Comparison of ENCODE assay signal across 1 cellular context in genomic region chr2:219160186-219161017, GRCh38.
A peak's percentile ranks its signal among the peaks of the same experiment; 100 is the strongest.
TF ChIP-seq lines count a peak whose summit lies in the region.

TSS of gene NHEJ1 (minus strand) at chr2:219160815. CDS start at chr2:219158362, 2,453 bp downstream.

TF ChIP-seq in HepG2, 621 proteins besides CTCF, POLR2A, EP300 and RAD21 (continued from another document and continues in another):
- TF ChIP-seq AHR (CRISPR knock-in tag; IDR thresholded peaks at IDR 0.05), result peak; percentile 81
- TF ChIP-seq ZNF609 (CRISPR knock-in tag; IDR thresholded peaks at IDR 0.05; ENCODE audit: borderline replicate concordance), result no peak
- peak; percentile 87; the same call in 1 of the 2 replicates for TF ChIP-seq EEA1 (CRISPR knock-in tag; IDR thresholded peaks at IDR 0.05; ENCODE audit: borderline replicate concordance)
- TF ChIP-seq MXD1 (CRISPR knock-in tag; IDR thresholded peaks at IDR 0.05), result peak; percentile 91
- TF ChIP-seq TOPORS (CRISPR knock-in tag; IDR thresholded peaks at IDR 0.05), result peak; percentile 89; the same call in 1 of the 2 replicates
- TF ChIP-seq, protein P1, sequence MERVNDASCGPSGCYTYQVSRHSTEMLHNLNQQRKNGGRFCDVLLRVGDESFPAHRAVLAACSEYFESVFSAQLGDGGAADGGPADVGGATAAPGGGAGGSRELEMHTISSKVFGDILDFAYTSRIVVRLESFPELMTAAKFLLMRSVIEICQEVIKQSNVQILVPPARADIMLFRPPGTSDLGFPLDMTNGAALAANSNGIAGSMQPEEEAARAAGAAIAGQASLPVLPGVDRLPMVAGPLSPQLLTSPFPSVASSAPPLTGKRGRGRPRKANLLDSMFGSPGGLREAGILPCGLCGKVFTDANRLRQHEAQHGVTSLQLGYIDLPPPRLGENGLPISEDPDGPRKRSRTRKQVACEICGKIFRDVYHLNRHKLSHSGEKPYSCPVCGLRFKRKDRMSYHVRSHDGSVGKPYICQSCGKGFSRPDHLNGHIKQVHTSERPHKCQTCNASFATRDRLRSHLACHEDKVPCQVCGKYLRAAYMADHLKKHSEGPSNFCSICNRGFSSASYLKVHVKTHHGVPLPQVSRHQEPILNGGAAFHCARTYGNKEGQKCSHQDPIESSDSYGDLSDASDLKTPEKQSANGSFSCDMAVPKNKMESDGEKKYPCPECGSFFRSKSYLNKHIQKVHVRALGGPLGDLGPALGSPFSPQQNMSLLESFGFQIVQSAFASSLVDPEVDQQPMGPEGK (CRISPR knock-in tag; IDR thresholded peaks at IDR 0.05), result peak; percentile 89
- TF ChIP-seq, protein P2, sequence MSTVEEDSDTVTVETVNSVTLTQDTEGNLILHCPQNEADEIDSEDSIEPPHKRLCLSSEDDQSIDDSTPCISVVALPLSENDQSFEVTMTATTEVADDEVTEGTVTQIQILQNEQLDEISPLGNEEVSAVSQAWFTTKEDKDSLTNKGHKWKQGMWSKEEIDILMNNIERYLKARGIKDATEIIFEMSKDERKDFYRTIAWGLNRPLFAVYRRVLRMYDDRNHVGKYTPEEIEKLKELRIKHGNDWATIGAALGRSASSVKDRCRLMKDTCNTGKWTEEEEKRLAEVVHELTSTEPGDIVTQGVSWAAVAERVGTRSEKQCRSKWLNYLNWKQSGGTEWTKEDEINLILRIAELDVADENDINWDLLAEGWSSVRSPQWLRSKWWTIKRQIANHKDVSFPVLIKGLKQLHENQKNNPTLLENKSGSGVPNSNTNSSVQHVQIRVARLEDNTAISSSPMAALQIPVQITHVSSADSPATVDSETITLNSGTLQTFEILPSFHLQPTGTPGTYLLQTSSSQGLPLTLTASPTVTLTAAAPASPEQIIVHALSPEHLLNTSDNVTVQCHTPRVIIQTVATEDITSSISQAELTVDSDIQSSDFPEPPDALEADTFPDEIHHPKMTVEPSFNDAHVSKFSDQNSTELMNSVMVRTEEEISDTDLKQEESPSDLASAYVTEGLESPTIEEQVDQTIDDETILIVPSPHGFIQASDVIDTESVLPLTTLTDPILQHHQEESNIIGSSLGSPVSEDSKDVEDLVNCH (CRISPR knock-in tag; IDR thresholded peaks at IDR 0.05), result 0 out of 2 replicates have a peak, but pooled peaks have one; percentile 1
- TF ChIP-seq GABPB1 (CRISPR knock-in tag; IDR thresholded peaks at IDR 0.05), result peak; percentile 84
- peak; percentile 91; the same call in 1 of the 2 replicates for TF ChIP-seq ZNF563 (CRISPR knock-in tag; IDR thresholded peaks at IDR 0.05)
- TF ChIP-seq ZNF558 (CRISPR knock-in tag; IDR thresholded peaks at IDR 0.05; ENCODE audit: borderline replicate concordance), result peak; percentile 72; the same call in 1 of the 2 replicates
- peak; percentile 69 for TF ChIP-seq HDAC2 (CRISPR knock-in tag; IDR thresholded peaks at IDR 0.05)
- TF ChIP-seq ZNF180 (CRISPR knock-in tag; IDR thresholded peaks at IDR 0.05; ENCODE audit: borderline replicate concordance, low read depth), result no peak
- TF ChIP-seq ZNF260 (CRISPR knock-in tag; IDR thresholded peaks at IDR 0.05; ENCODE audit: borderline replicate concordance, low read depth), result no peak
- TF ChIP-seq ZEB1 (IDR thresholded peaks at IDR 0.05; ENCODE audit: insufficient replicate concordance, low read depth), result no peak
- no peak for TF ChIP-seq FOXP1 (IDR thresholded peaks at IDR 0.05)
- TF ChIP-seq FOXP1 (CRISPR knock-in tag; IDR thresholded peaks at IDR 0.05), result no peak
- no peak; the same call in 1 of the 2 replicates for TF ChIP-seq NCOR1 (IDR thresholded peaks at IDR 0.05; ENCODE audit: borderline replicate concordance, low read length)
- peak; percentile 72; the same call in 1 of the 2 replicates for TF ChIP-seq ZNF710 (CRISPR knock-in tag; IDR thresholded peaks at IDR 0.05; ENCODE audit: borderline replicate concordance)
- no peak for TF ChIP-seq ATM (IDR thresholded peaks at IDR 0.05; ENCODE audit: borderline replicate concordance)
- TF ChIP-seq SRSF9 (IDR thresholded peaks at IDR 0.05; ENCODE audit: borderline replicate concordance, insufficient read depth, low read depth, low read length, poor library complexity, severe bottlenecking), result no peak
- TF ChIP-seq BCLAF1 (IDR thresholded peaks at IDR 0.05), result no peak
- peak; percentile 98 for TF ChIP-seq THAP8 (CRISPR knock-in tag; IDR thresholded peaks at IDR 0.05; ENCODE audit: borderline replicate concordance)
- peak; percentile 47 for TF ChIP-seq HNRNPK (IDR thresholded peaks at IDR 0.05; ENCODE audit: low read depth, low read length, poor library complexity, severe bottlenecking)
- 0 out of 2 replicates have a peak, but pooled peaks have one; percentile 53 for TF ChIP-seq ZNF597 (CRISPR knock-in tag; IDR thresholded peaks at IDR 0.05)
- TF ChIP-seq ZNF33A (CRISPR knock-in tag; IDR thresholded peaks at IDR 0.05; ENCODE audit: borderline replicate concordance), result peak; percentile 97
- TF ChIP-seq ZSCAN25 (CRISPR knock-in tag; IDR thresholded peaks at IDR 0.05), result peak; percentile 85; the same call in 1 of the 2 replicates
- TF ChIP-seq, protein P3, sequence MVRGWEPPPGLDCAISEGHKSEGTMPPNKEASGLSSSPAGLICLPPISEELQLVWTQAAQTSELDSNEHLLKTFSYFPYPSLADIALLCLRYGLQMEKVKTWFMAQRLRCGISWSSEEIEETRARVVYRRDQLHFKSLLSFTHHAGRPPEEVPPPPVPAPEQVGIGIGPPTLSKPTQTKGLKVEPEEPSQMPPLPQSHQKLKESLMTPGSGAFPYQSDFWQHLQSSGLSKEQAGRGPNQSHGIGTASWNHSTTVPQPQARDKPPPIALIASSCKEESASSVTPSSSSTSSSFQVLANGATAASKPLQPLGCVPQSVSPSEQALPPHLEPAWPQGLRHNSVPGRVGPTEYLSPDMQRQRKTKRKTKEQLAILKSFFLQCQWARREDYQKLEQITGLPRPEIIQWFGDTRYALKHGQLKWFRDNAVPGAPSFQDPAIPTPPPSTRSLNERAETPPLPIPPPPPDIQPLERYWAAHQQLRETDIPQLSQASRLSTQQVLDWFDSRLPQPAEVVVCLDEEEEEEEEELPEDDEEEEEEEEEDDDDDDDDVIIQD (CRISPR knock-in tag; IDR thresholded peaks at IDR 0.05; ENCODE audit: low read depth), result 0 out of 2 replicates have a peak, but pooled peaks have one; percentile 9
- 0 out of 2 replicates have a peak, but pooled peaks have one; percentile 28 for TF ChIP-seq CHD2 (IDR thresholded peaks at IDR 0.05; ENCODE audit: low read depth, low read length)
- TF ChIP-seq TP53 (CRISPR knock-in tag; conservative IDR thresholded peaks at IDR 0.05), result peak; percentile 81
- TF ChIP-seq ZBTB34 (CRISPR knock-in tag; IDR thresholded peaks at IDR 0.05), result peak; percentile 91
- TF ChIP-seq ZNF709 (CRISPR knock-in tag; IDR thresholded peaks at IDR 0.05), result peak; percentile 94; the same call in 1 of the 2 replicates
- TF ChIP-seq ZNF256 (CRISPR knock-in tag; conservative IDR thresholded peaks at IDR 0.05), result peak; percentile 51; the same call in 1 of the 2 replicates
- TF ChIP-seq ATF4 (CRISPR knock-in tag; IDR thresholded peaks at IDR 0.05), result no peak
- peak in 1 of 2 experiments; percentile 94; a peak in 2 of 4 replicates for TF ChIP-seq KLF16 (CRISPR knock-in tag; IDR thresholded peaks at IDR 0.05)
- peak; percentile 99 for TF ChIP-seq ARID2 (CRISPR knock-in tag; IDR thresholded peaks at IDR 0.05; ENCODE audit: borderline replicate concordance)
- peak; percentile 25; the same call in 1 of the 2 replicates for TF ChIP-seq SIX1 (CRISPR knock-in tag; IDR thresholded peaks at IDR 0.05; ENCODE audit: borderline replicate concordance)
- TF ChIP-seq ZNF335 (CRISPR knock-in tag; IDR thresholded peaks at IDR 0.05), result peak; percentile 86
